ENCODE assay signal across 10 cellular contexts in genomic region chr10:95333997-95334792, GRCh38. TPM values are rescaled to one million over a fixed set of nuclear protein-coding genes. Genes with fewer than 3 reads are reported as not detected.
DNase-seq lines count a peak whose midpoint lies in the region; ATAC-seq lines count a peak whose summit lies in the region.
"Had no signal": no experiment of that assay in that cellular context is flagged by ENCODE, and none has a peak within 500 bp of the region (broad histone marks: within the 10 kb centered on the region; RNA-seq: fewer than 3 reads in every experiment).

No MANE protein-coding gene starts in this region.

- DNase-seq in GM03348 (ENCODE audit: low spot score), result peak; percentile 85
- DNase-seq in astrocyte of the hippocampus (ENCODE audit: low read depth, low spot score), result peak; percentile 85
- DNase-seq in left cardiac atrium, result peak; percentile 94
- DNase-seq in activated CD8-positive, alpha-beta memory T cell treated with anti-CD3 and anti-CD28 coated beads, Interleukin-2, amount 50 U/mL, for 4 hours, result no peak
- DNase-seq in SHP77 treated with DMSO at 0.1 percent for 48 hours (lab: John Stamatoyannopoulos, UW), result no peak
- no peak for DNase-seq in NCI-H2171 (lab: John Stamatoyannopoulos, UW)
- DNase-seq: stimulated activated naive CD4-positive, alpha-beta T cell treated with Interleukin-2 at 50 U/mL for 16 hours had no signal

- H3K27me3 ChIP-seq in skeletal muscle satellite cell (ENCODE audit: control insufficient read depth, insufficient read depth, low read length), result no peaks in the 10 kb centered on the region

- peaks cover 11% of the 10 kb centered on the region for H3K4me1 ChIP-seq in skeletal muscle satellite cell (ENCODE audit: control insufficient read depth, insufficient read depth, low read length)

- H3K36me3 ChIP-seq in skeletal muscle satellite cell (ENCODE audit: insufficient read depth, low read length), result no peaks in the 10 kb centered on the region

- H3K9me3 ChIP-seq in skeletal muscle satellite cell (replicated peaks; ENCODE audit: low read length), result no peaks in the 10 kb centered on the region

- intact Hi-C loops in left cardiac atrium (cut with DNase I), result no loop called here

- ATAC-seq in left cardiac atrium (peak; percentile 90), HG02870 (IDR thresholded peaks at IDR 0.05; ENCODE audit: unreplicated experiment) (no peak)
- ATAC-seq: natural killer cell treated with Interleukin-12 subunit alpha and Interleukin-12 subunit beta and Interleukin-15 and Interleukin-18, amount 100 ng/mL, for 72 hours had no signal

- peak overlapping the region; percentile 5 for H3K4me2 ChIP-seq in skeletal muscle satellite cell (ENCODE audit: low read length)

- no peak overlapping the region for H3K9ac ChIP-seq in skeletal muscle satellite cell (ENCODE audit: low read depth, low read length)

- H3K4me3 ChIP-seq in skeletal muscle satellite cell (ENCODE audit: low read length), result no peak overlapping the region

RNA-seq across cellular contexts. Expression of gene PDLIM1, which starts 43.4 kb away (rescaled TPM):
- total RNA-seq in left cardiac atrium, result 100 to 1,000 TPM; 161 to 271 TPM
- 11.7 and 14.0 TPM in 2 replicates for total RNA-seq in skeletal muscle satellite cell (2012; rRNA removed)

Comparison
In these comparisons a context has a peak if more than half of its experiments do, and no peak if none do; other contexts are left out.
1. DNase-seq: peak in GM03348 (single experiment), astrocyte of the hippocampus (single experiment) and left cardiac atrium (single experiment); none in activated CD8-positive, alpha-beta memory T cell treated with anti-CD3 and anti-CD28 coated beads, Interleukin-2, amount 50 U/mL, for 4 hours (single experiment), SHP77 treated with DMSO at 0.1 percent for 48 hours (single experiment) and NCI-H2171 (single experiment).